Comparison of ENCODE assay signal across 8 cellular contexts in the genomic region with DNA sequence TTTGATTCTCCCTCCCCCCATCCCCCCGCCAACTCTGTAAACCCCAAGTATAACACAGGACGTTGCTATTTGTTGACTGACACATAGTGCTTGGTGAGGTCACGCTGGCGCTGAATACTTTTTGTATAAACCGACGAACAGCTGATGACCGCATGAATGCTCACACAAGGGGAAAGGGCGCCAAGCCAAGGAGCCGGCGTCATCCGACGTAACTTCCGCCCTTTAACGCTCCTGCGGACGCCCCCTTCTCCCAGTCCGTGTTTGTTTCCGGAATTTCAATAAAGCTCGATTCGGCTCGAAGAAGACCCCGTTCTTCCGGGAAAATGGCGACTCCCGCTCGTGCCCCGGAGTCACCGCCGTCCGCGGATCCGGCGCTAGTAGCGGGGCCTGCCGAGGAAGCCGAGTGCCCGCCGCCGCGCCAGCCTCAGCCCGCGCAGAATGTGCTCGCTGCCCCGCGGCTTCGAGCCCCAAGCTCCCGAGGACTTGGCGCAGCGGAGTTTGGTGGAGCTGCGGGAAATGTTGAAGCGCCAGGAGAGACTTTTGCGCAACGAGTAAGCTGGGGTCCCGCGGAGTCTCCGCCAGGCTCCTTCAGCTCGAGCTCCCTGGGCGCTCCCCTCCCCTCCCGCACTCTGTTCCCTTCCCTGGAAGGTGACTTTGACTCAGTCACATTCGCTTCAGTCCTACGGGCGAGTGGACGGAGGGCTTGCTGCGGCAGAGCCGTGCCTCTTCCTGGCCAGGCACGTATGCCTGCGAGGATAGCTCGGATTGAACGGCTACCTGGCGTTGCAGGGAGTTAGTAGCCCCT. TPM values are rescaled to one million over a fixed set of nuclear protein-coding genes. Genes with fewer than 3 reads are reported as not detected.
A peak's percentile ranks its signal among the peaks of the same experiment; 100 is the strongest.
DNase-seq lines count a peak whose midpoint lies in the region; ATAC-seq and TF ChIP-seq lines count a peak whose summit lies in the region.

A gene (plus strand): TSS at position 310 of the 805 bp plus-strand sequence. CDS start 129 bp downstream, at position 439.

- ATAC-seq in GM18499 (IDR thresholded peaks at IDR 0.05; ENCODE audit: insufficient read depth, unreplicated experiment), result peak; percentile 85
- peak; percentile 92 for ATAC-seq in HG02943 (IDR thresholded peaks at IDR 0.05; ENCODE audit: low read depth, unreplicated experiment)
- ATAC-seq in right cardiac atrium, result peak; percentile 94 to 95

- H3K4me3 ChIP-seq in right cardiac atrium (ENCODE audit: low read length) (peak within 1 kb of the TSS; percentile 81), uterus (peak within 1 kb of the TSS; percentile 95 to 98)

- H3K27me3 ChIP-seq in right cardiac atrium (ENCODE audit: control insufficient read depth, insufficient read depth) (no peaks in the 10 kb centered on the region), uterus (no peaks in the 10 kb centered on the region)

- H3K9me3 ChIP-seq in right cardiac atrium (ENCODE audit: control insufficient read depth, low read length) (no peaks in the 10 kb centered on the region), uterus (no peaks in the 10 kb centered on the region)

- TF ChIP-seq CTCF in uterus (IDR thresholded peaks at IDR 0.05), result no peak

- H3K4me1 ChIP-seq in right cardiac atrium (ENCODE audit: control insufficient read depth, insufficient read depth, low read length), result no peaks in the 10 kb centered on the region
- H3K4me1 ChIP-seq in uterus, result peaks cover 0 to 6% of the 10 kb centered on the region in 2 donors

- TF ChIP-seq POLR2A in uterus (IDR thresholded peaks at IDR 0.05), result peak; percentile 81 to 82

- H3K27ac ChIP-seq in right cardiac atrium (ENCODE audit: low read length) (peak within 1 kb of the TSS; percentile 92), uterus (peak within 1 kb of the TSS; percentile 95 to 96)

- intact Hi-C loops in T-helper 2 cell treated with Interferon-gamma antibody and Interleukin-4, amounts not matched to agents 100 ng/mL and 5 ng/mL, for 36 hours (cut with micrococcal nuclease), result loop anchor here (1.0 kb wide), 1 partner anchor 145 kb away; no protein-coding TSS in a partner anchor
- intact Hi-C loops in right cardiac atrium (cut with DNase I), result loop anchor here in 2 of 4 donors (5.0 to 10.0 kb wide), 2 partner anchors 144 to 152 kb away; no protein-coding TSS in a partner anchor
- intact Hi-C loops in uterus (cut with DNase I; ENCODE audit: low total_unique reads), result no loop called here

- WGBS in right cardiac atrium, result 3% methylated on average over 70 of the region's 70 CpGs

- no peaks in the 10 kb centered on the region for H3K36me3 ChIP-seq in uterus

- DNase-seq in NCI-H187 treated with DMSO at 0.1 percent for 48 hours (lab: John Stamatoyannopoulos, UW), result peak; percentile 56
- DNase-seq in anterior cingulate cortex (lab: John Stamatoyannopoulos, UW), result peak; percentile 49 to 97 (median 89)
- DNase-seq in right cardiac atrium, result peak; percentile 97 to 98 (median 97)
- DNase-seq in pulmonary artery endothelial cell (ENCODE audit: low read depth, low spot score), result peak; percentile 98
- DNase-seq in uterus, result peak; percentile 97 to 98

RNA-seq across cellular contexts. Expression of the gene that starts here (rescaled TPM):
- 51.6 and 53.6 TPM in 2 replicates for total RNA-seq in T-helper 2 cell treated with Interferon-gamma antibody and Interleukin-4, amounts not matched to agents 100 ng/mL and 5 ng/mL, for 36 hours
- total RNA-seq in right cardiac atrium (10 to 100 TPM; 51.3 to 57.8 (median 56.1) TPM), pulmonary artery endothelial cell (176 and 469 TPM in 2 replicates), uterus (1,000 to 10,000 TPM in 2 of 4 donors, 100 to 1,000 TPM in 1, 10 to 100 TPM in 1; 95.2 to 1,545 (median 900) TPM)
- 48.2 TPM for polyA plus RNA-seq in right cardiac atrium

Comparison
In these comparisons a context has a peak if more than half of its experiments do, and no peak if none do; other contexts are left out.
1. Peak in every context shown above with its lines: DNase-seq, ATAC-seq, H3K4me3 ChIP-seq and H3K27ac ChIP-seq.